In the genomic region with DNA sequence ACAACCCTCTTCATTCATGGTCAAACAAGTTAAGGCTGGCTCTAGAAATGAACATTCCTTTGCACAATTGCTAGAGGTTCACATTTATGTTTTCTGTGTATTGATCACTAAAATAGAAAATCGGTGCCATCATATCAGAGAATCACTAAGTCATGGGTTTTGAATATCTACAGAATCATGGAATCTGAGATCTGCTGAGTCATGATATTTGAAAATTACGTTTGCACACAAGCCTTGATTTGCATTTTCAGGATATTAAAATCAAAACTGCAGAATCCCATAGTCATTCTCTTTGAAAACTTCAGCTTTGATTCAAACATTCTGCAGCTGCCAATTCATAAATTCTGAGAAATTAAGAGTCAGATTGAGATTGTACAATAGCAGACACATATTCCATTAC, we compare ENCODE assay signal across 9 cellular contexts. TPM values are rescaled to one million over a fixed set of nuclear protein-coding genes. Genes with fewer than 3 reads are reported as not detected.
"Had no signal": no experiment of that assay in that cellular context is flagged by ENCODE, and none has a peak within 500 bp of the region (broad histone marks: within the 10 kb centered on the region; RNA-seq: fewer than 3 reads in every experiment).

No MANE protein-coding gene starts in this region.

- H2AFZ ChIP-seq: GM23248 had no signal

- DNase-seq: GM23248, GOT3, H9, HCEC 1CT, Karpas-422, KBM-7 had no signal

- H3K4me1 Mint-ChIP-seq: H9 had no signal

- H3K27ac Mint-ChIP-seq: H9 had no signal

- H3K4me3 ChIP-seq: GM23248 had no signal

- FAIRE-seq: H54, HTR-8/SVneo had no signal

- H3K4me2 ChIP-seq: KMS-11 had no signal

- H3K4me3 Mint-ChIP-seq: H9 had no signal

- H3K27ac ChIP-seq: GM23248, KMS-11 had no signal

- H3K9ac ChIP-seq: GM23248, KMS-11 had no signal

- H3K9me3 Mint-ChIP-seq: H9 had no signal

RNA-seq across cellular contexts. Expression of a gene that starts 26.1 kb away (rescaled TPM):
- total RNA-seq: GM23248 had no signal
- polyA plus RNA-seq: GM23248 had no signal
